1 cellular context compared by ENCODE assay signal in the genomic region with DNA sequence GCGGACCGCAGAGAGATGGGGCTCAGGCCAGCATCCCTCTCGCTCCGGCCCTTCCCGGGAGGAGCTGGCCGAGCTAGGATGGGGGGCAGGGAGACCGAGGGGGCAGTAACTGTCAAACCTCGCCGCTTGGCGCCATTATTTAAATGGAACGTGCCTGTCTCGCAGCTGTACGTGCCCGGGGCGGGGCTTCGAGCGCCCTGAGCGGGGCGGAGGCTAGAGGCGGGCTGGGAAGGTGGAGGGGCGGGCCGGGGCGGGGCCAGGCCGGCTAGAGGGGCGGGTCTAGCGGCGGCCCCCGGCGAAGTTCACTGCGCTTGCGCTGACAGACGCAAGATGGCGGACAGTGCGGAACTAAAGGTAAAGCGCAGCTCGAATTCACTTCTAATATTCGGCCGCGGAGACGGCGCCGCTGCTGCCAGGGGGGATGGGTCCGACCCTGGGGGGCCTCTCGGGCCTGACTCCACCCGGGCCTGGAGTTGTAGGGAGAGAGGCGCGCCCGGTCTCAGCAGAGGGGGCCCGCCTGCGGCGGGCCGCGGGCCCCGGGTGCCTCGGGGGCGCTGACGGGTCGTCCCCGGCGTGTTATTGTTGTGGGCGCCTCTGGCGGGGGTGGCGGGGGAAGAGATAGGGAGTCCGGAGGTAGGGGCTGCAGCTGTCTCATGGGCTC.
TF ChIP-seq lines count a peak whose summit lies in the region.

Gene PIAS1, plus strand, starts transcription at position 319 of the 661 bp plus-strand sequence. Its CDS starts 12 bp downstream, at position 331.

TF ChIP-seq in GM12878, 131 proteins besides CTCF, POLR2A, EP300 and RAD21 (continued from another document):
- no peak for TF ChIP-seq CUX1 (IDR thresholded peaks at IDR 0.05; ENCODE audit: insufficient replicate concordance, low read depth, low read length)
- TF ChIP-seq MXI1 (IDR thresholded peaks at IDR 0.05; ENCODE audit: low read depth, low read length): peak; percentile 66
- peak; percentile 80 to 90 for TF ChIP-seq BHLHE40 (IDR thresholded peaks at IDR 0.05; ENCODE audit: borderline replicate concordance in 1 of 2, low read depth in 2 of 2, low read length in 1 of 2)
- TF ChIP-seq, protein P1, sequence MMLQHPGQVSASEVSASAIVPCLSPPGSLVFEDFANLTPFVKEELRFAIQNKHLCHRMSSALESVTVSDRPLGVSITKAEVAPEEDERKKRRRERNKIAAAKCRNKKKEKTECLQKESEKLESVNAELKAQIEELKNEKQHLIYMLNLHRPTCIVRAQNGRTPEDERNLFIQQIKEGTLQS (IDR thresholded peaks at IDR 0.05; ENCODE audit: borderline replicate concordance, extremely low read depth, low read depth, low read length): no peak
- TF ChIP-seq EGR1 (IDR thresholded peaks at IDR 0.05; ENCODE audit: borderline replicate concordance in 1 of 2, low read depth in 2 of 2, low read length in 2 of 2): peak in 1 of 2 experiments; percentile 90; a peak in 2 of 3 replicates
- peak; percentile 86 for TF ChIP-seq TAF1 (IDR thresholded peaks at IDR 0.05; ENCODE audit: borderline replicate concordance, low read depth, low read length)
- TF ChIP-seq HDAC2 (IDR thresholded peaks at IDR 0.05): no peak
- TF ChIP-seq LARP7 (IDR thresholded peaks at IDR 0.05): 0 out of 2 replicates have a peak, but pooled peaks have one; percentile 25
- no peak for TF ChIP-seq CBFB (IDR thresholded peaks at IDR 0.05; ENCODE audit: low read depth)
- no peak for TF ChIP-seq HDAC6 (IDR thresholded peaks at IDR 0.05; ENCODE audit: unreplicated experiment)
- peak; percentile 94 for TF ChIP-seq YY1 (IDR thresholded peaks at IDR 0.05; ENCODE audit: low read depth, low read length)
- no peak for TF ChIP-seq ZNF24 (IDR thresholded peaks at IDR 0.05)
TF ChIP-seq in GM12878: peak in this region for 34.
